Comparison of ENCODE assay signal across 15 cellular contexts in the genomic region with DNA sequence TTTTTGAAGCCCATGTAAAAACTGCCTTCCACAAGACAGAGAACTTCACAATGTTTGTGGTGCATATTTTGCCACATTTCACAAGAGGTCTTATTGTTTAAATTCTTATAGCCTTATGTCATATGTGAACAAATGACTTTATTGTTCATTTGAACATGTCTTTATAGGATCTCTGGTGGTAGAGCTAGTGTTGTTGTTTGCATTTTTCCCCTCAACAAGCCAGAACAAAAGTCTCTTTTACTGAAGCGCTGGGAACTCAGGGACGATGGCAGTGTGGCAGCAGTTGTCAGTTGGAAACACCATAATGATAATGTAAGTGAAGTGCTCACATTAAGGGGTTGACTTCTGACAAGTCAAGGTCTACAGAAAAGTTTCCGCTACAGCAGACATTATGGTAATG.
DNase-seq lines count a peak whose midpoint lies in the region; ATAC-seq lines count a peak whose summit lies in the region.
"Had no signal": no experiment of that assay in that cellular context is flagged by ENCODE, and none has a peak within 500 bp of the region (broad histone marks: within the 10 kb centered on the region; RNA-seq: fewer than 3 reads in every experiment).

No MANE protein-coding gene starts in this region.

- H3K27ac Mint-ChIP-seq in activated naive CD4-positive, alpha-beta T cell treated with anti-CD3 and anti-CD28 coated beads, Interleukin-2, amount 50 U/mL, for 24 hours: peak overlapping the region; percentile 84
- peak overlapping the region in 1 of 2 donors; percentile 85 for H3K27ac Mint-ChIP-seq in activated naive CD4-positive, alpha-beta T cell treated with anti-CD3 and anti-CD28 coated beads, Interleukin-2, amount 50 U/mL, for 72 hours
- peak overlapping the region; percentile 99 for H3K27ac Mint-ChIP-seq in activated naive CD8-positive, alpha-beta T cell
- H3K27ac Mint-ChIP-seq: GM23338 had no signal

- no peaks in the 10 kb centered on the region for H3K27me3 ChIP-seq in aorta (ENCODE audit: control insufficient read depth in 1 of 2, insufficient read depth in 2 of 2, low read length in 1 of 2)
- H3K27me3 ChIP-seq: esophagus muscularis mucosa, vagina had no signal

- peak overlapping the region; percentile 92 for H3K4me3 Mint-ChIP-seq in activated naive CD4-positive, alpha-beta T cell treated with anti-CD3 and anti-CD28 coated beads, Interleukin-2, amount 50 U/mL, for 24 hours
- peak overlapping the region; percentile 95 for H3K4me3 Mint-ChIP-seq in activated naive CD8-positive, alpha-beta T cell
- H3K4me3 Mint-ChIP-seq: GM23338 had no signal

- H3K27me3 Mint-ChIP-seq in activated naive CD4-positive, alpha-beta T cell treated with anti-CD3 and anti-CD28 coated beads, Interleukin-2, amount 50 U/mL, for 24 hours: no peaks in the 10 kb centered on the region
- H3K27me3 Mint-ChIP-seq in activated naive CD8-positive, alpha-beta T cell: no peaks in the 10 kb centered on the region

- H3K4me3 ChIP-seq in aorta (ENCODE audit: low read length in 2 of 2): no peak overlapping the region
- H3K4me3 ChIP-seq: esophagus muscularis mucosa, GM23338, vagina had no signal

- no peak for ATAC-seq in activated naive CD4-positive, alpha-beta T cell treated with anti-CD3 and anti-CD28 coated beads, Interleukin-2, amount 50 U/mL, for 72 hours
- ATAC-seq in aorta (ENCODE audit: low FRiP score) (no peak), GM18907 (IDR thresholded peaks at IDR 0.05; ENCODE audit: unreplicated experiment) (no peak)
- ATAC-seq: GM23338 had no signal

- intact Hi-C loops in aorta (cut with DNase I): loop anchor here in 1 of 2 donors (5.0 kb wide), 1 partner anchor 37 kb away; no protein-coding TSS in a partner anchor

- H3K4me1 Mint-ChIP-seq in activated naive CD4-positive, alpha-beta T cell treated with anti-CD3 and anti-CD28 coated beads, Interleukin-2, amount 50 U/mL, for 24 hours: peaks cover 79% of the 10 kb centered on the region
- peaks cover 98% of the 10 kb centered on the region for H3K4me1 Mint-ChIP-seq in activated naive CD8-positive, alpha-beta T cell (ENCODE audit: low read depth)

- no peaks in the 10 kb centered on the region for H3K9me3 Mint-ChIP-seq in activated naive CD4-positive, alpha-beta T cell treated with anti-CD3 and anti-CD28 coated beads, Interleukin-2, amount 50 U/mL, for 24 hours
- no peaks in the 10 kb centered on the region for H3K9me3 Mint-ChIP-seq in activated naive CD4-positive, alpha-beta T cell treated with anti-CD3 and anti-CD28 coated beads, Interleukin-2, amount 50 U/mL, for 72 hours
- H3K9me3 Mint-ChIP-seq in activated naive CD8-positive, alpha-beta T cell (ENCODE audit: low read depth): no peaks in the 10 kb centered on the region
- H3K9me3 Mint-ChIP-seq: GM23338 had no signal

- H3K36me3 ChIP-seq in aorta (ENCODE audit: control insufficient read depth in 1 of 2, insufficient read depth in 2 of 2, low read length in 1 of 2): no peaks in the 10 kb centered on the region
- H3K36me3 ChIP-seq: esophagus muscularis mucosa, vagina had no signal

- H3K27ac ChIP-seq in temporal lobe (ENCODE audit: low read depth, low read length): peak overlapping the region; percentile 79
- no peak overlapping the region for H3K27ac ChIP-seq in aorta (ENCODE audit: low read depth in 1 of 2, low read length in 2 of 2)
- H3K27ac ChIP-seq: esophagus muscularis mucosa, vagina had no signal

- no peaks in the 10 kb centered on the region for H3K4me1 ChIP-seq in aorta (ENCODE audit: control insufficient read depth in 1 of 2, insufficient read depth in 2 of 2, low read length in 2 of 2)
- H3K4me1 ChIP-seq: esophagus muscularis mucosa, vagina had no signal

- H3K36me3 Mint-ChIP-seq in activated naive CD4-positive, alpha-beta T cell treated with anti-CD3 and anti-CD28 coated beads, Interleukin-2, amount 50 U/mL, for 24 hours: peaks cover 70% of the 10 kb centered on the region
- H3K36me3 Mint-ChIP-seq in activated naive CD4-positive, alpha-beta T cell treated with anti-CD3 and anti-CD28 coated beads, Interleukin-2, amount 50 U/mL, for 72 hours: peaks cover 57 to 60% of the 10 kb centered on the region in 2 donors
- H3K36me3 Mint-ChIP-seq in activated naive CD8-positive, alpha-beta T cell: peaks cover 53% of the 10 kb centered on the region

- no peaks in the 10 kb centered on the region for H3K9me3 ChIP-seq in aorta (ENCODE audit: control insufficient read depth, low read length)
- H3K9me3 ChIP-seq: esophagus muscularis mucosa, vagina had no signal

- no peak for DNase-seq in activated naive CD4-positive, alpha-beta T cell treated with anti-CD3 and anti-CD28 coated beads, Interleukin-2, amount 50 U/mL, for 72 hours (ENCODE audit: low spot score in 2 of 2)
- DNase-seq in iris pigment epithelial cell (ENCODE audit: low read depth): peak; percentile 45
- DNase-seq in cortex of kidney (lab: John Stamatoyannopoulos, UW): no peak
- DNase-seq in aorta: no peak
- DNase-seq: activated gamma-delta T cell, DND-41, KG1, NCI-H2029 had no signal

- WGBS in aorta, 2 donors: 96% methylated on average over 3 of the region's 3 CpGs
